ENCODE assay signal across 8 cellular contexts in the genomic region with DNA sequence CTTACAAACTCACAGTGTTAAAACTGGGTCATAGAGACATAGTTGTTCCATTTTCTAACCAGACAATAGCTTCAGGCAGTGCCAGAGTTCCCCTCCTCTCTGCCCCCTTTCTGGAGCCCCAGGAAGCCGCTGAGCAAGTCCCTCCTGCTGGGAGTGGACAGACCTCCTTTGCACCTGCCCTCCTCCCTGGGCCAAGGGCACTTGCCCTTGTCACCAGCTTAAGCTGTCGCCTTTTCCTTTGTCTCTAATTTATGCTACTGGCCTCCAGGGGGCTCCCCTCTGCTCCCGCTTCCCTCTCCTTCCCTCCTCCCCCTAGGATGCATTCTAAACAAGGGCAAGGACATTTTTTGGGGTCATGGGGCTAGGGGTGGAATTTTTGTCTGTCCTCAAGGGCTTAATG.
A peak's percentile ranks its signal among the peaks of the same experiment; 100 is the strongest.
DNase-seq lines count a peak whose midpoint lies in the region; ATAC-seq and TF ChIP-seq lines count a peak whose summit lies in the region.

No MANE protein-coding gene starts in this region.

- TF ChIP-seq CTCF in HL-60 (IDR thresholded peaks at IDR 0.05; ENCODE audit: insufficient read depth, low read length) (peak; percentile 32), SK-N-SH (IDR thresholded peaks at IDR 0.05) (peak; percentile 52), stomach (IDR thresholded peaks at IDR 0.05) (no peak), prostate gland (IDR thresholded peaks at IDR 0.05) (no peak)

- CTCF ChIA-PET in SK-N-SH (lab: Yijun Ruan, JAX): interaction anchor here (0.7 to 3.2 kb wide), 8 partner anchors 14 to 230 kb away, joined by 3 to 17 read pairs (median 4); a partner anchor contains a TSS

- TF ChIP-seq EP300 in SK-N-SH (IDR thresholded peaks at IDR 0.05; ENCODE audit: borderline replicate concordance in 1 of 2, low read depth in 1 of 2, low read length in 1 of 2) (no peak), stomach (IDR thresholded peaks at IDR 0.05) (no peak)

- H3K4me2 ChIP-seq in SK-N-SH: no peak overlapping the region

- ATAC-seq in HG02938 (IDR thresholded peaks at IDR 0.05; ENCODE audit: unreplicated experiment): no peak

- no peaks in the 10 kb centered on the region for H3F3A ChIP-seq in SK-N-SH (replicated peaks; ENCODE audit: insufficient read depth)

- POLR2A ChIA-PET in SK-N-SH (lab: Yijun Ruan, JAX): no interaction called here

- no peaks in the 10 kb centered on the region for H3K79me2 ChIP-seq in SK-N-SH (ENCODE audit: insufficient read depth)

- DNase-seq in NCI-H1694 treated with DMSO at 0.1 percent for 48 hours (lab: John Stamatoyannopoulos, UW): peak; percentile 66
- DNase-seq in NCI-H1694 (lab: John Stamatoyannopoulos, UW): no peak
- peak in 1 of 2 experiments; percentile 18 for DNase-seq in HL-60 (ENCODE audit: low read depth in 1 of 2, low spot score in 1 of 2)
- peak; percentile 56 for DNase-seq in SK-N-SH
- DNase-seq in kidney tubule cell (ENCODE audit: low spot score): peak; percentile 10
- DNase-seq in stomach: no peak
- no peak for DNase-seq in prostate gland (ENCODE audit: low spot score)

- no peak for TF ChIP-seq POLR2A in stomach (IDR thresholded peaks at IDR 0.05)
- TF ChIP-seq POLR2A in prostate gland (IDR thresholded peaks at IDR 0.05): no peak

- H3K9me2 ChIP-seq in SK-N-SH: no peaks in the 10 kb centered on the region

- H3K9me3 ChIP-seq in SK-N-SH (no peaks in the 10 kb centered on the region), stomach (peaks cover 0 to 2% (median 0%) of the 10 kb centered on the region in 4 donors), prostate gland (no peaks in the 10 kb centered on the region)

- H3K9ac ChIP-seq in SK-N-SH: no peak overlapping the region

- H2AFZ ChIP-seq in SK-N-SH (ENCODE audit: low read depth): no peak overlapping the region

- H4K20me1 ChIP-seq in SK-N-SH (ENCODE audit: insufficient read depth): no peaks in the 10 kb centered on the region

- H3K4me3 ChIP-seq in HL-60 (replicated peaks; ENCODE audit: insufficient read depth, low read length) (no peak overlapping the region), SK-N-SH (ENCODE audit: low read depth in 2 of 2, low read length in 1 of 2) (no peak overlapping the region), stomach (no peak overlapping the region), prostate gland (no peak overlapping the region)

- H3K27me3 ChIP-seq in HL-60 (ENCODE audit: insufficient read depth, poor library complexity, severe bottlenecking) (no peaks in the 10 kb centered on the region), SK-N-SH (ENCODE audit: insufficient read depth) (no peaks in the 10 kb centered on the region), stomach (no peaks in the 10 kb centered on the region), prostate gland (replicated peaks; ENCODE audit: insufficient read depth) (no peaks in the 10 kb centered on the region)

- no peak overlapping the region for H3K27ac ChIP-seq in HL-60 (replicated peaks)
- H3K27ac ChIP-seq in SK-N-SH (ENCODE audit: low read depth in 2 of 2, low read length in 1 of 2): no peak overlapping the region
- H3K27ac ChIP-seq in stomach: no peak overlapping the region
- no peak overlapping the region for H3K27ac ChIP-seq in prostate gland

- intact Hi-C loops in stomach (cut with DNase I; ENCODE audit: low total_unique reads): no loop called here
- intact Hi-C loops in prostate gland (cut with DNase I): no loop called here

- H3K4me1 ChIP-seq in SK-N-SH (ENCODE audit: control insufficient read depth in 1 of 2, insufficient read depth in 2 of 2, low read depth in 1 of 2, low read length in 1 of 2) (peaks cover 0 to 18% of the 10 kb centered on the region in 2 experiments; a peak in 2 of 4 replicates), stomach (peaks cover 0 to 7% (median 0%) of the 10 kb centered on the region in 4 donors), prostate gland (replicated peaks) (no peaks in the 10 kb centered on the region)

- WGBS in SK-N-SH (ENCODE audit: low lambda C conversion rate): 28% methylated on average over 3 of the region's 3 CpGs
- 27 to 40% (median 31%) methylated on average over 3 of the region's 3 CpGs for WGBS in stomach, 5 donors
- 65% methylated on average over 3 of the region's 3 CpGs for WGBS in prostate gland

- no peaks in the 10 kb centered on the region for H3K36me3 ChIP-seq in SK-N-SH (replicated peaks in 1 of 2; ENCODE audit: control insufficient read depth in 1 of 2, insufficient read depth in 2 of 2, low read length in 1 of 2)
- H3K36me3 ChIP-seq in stomach: no peaks in the 10 kb centered on the region
- H3K36me3 ChIP-seq in prostate gland: no peaks in the 10 kb centered on the region

- TF ChIP-seq RAD21 in SK-N-SH (IDR thresholded peaks at IDR 0.05; ENCODE audit: low read length): peak; percentile 39

TF ChIP-seq in SK-N-SH, 30 proteins besides CTCF, POLR2A, EP300 and RAD21:
- TF ChIP-seq POLR2AphosphoS5 (IDR thresholded peaks at IDR 0.05; ENCODE audit: low read depth, low read length) (no peak), ELF1 (IDR thresholded peaks at IDR 0.05) (no peak), TCF12 (IDR thresholded peaks at IDR 0.05) (no peak), NFIC (IDR thresholded peaks at IDR 0.05; ENCODE audit: borderline replicate concordance) (no peak)
TF ChIP-seq in SK-N-SH: peak in this region for 0.

Comparison
In these comparisons a context has a peak if more than half of its experiments do, and no peak if none do; other contexts are left out.
1. DNase-seq: peak in NCI-H1694 treated with DMSO at 0.1 percent for 48 hours (single experiment), SK-N-SH (single experiment) and kidney tubule cell (single experiment); none in NCI-H1694 (single experiment), stomach (single experiment) and prostate gland (single experiment).
2. CTCF ChIP-seq: peak in HL-60 (single experiment) and SK-N-SH (single experiment); none in stomach (0 of 7) and prostate gland (0 of 4).